ENCODE assay signal across 34 cellular contexts in genomic region chr21:15127437-15127836, GRCh38.
"Had no signal": no experiment of that assay in that cellular context is flagged by ENCODE, and none has a peak within 500 bp of the region (broad histone marks: within the 10 kb centered on the region; RNA-seq: fewer than 3 reads in every experiment).

No MANE protein-coding gene starts in this region.

- H3K36me3 ChIP-seq: adrenal gland, brain microvascular endothelial cell, breast epithelium had no signal

- H3K27ac ChIP-seq: adrenal gland, body of pancreas, brain microvascular endothelial cell, breast epithelium, VCaP had no signal

- DNase-seq: activated B cell treated with CpG ODN at 0.5 μM for 24 hours; activated CD4-positive, alpha-beta memory T cell treated with anti-CD3 and anti-CD28 coated beads for 36 hours; activated CD4-positive, alpha-beta T cell treated with anti-CD3 and anti-CD28 coated beads for 4 hours; activated CD4-positive, alpha-beta T cell treated with anti-CD3 and anti-CD28 coated beads, Interleukin-2, amount 10 ng/mL, durations not matched to agents 24 days and 14 days; activated CD4-positive, alpha-beta T cell treated with anti-CD3 and anti-CD28 coated beads, Interleukin-2, amount 50 U/mL, for 1 hour; activated CD4-positive, alpha-beta T cell treated with anti-CD3 and anti-CD28 coated beads, Interleukin-2, amount 50 U/mL, for 4 hours; activated CD4-positive, CD25-positive, alpha-beta regulatory T cell treated with anti-CD3 and anti-CD28 coated beads, Interleukin-2, amount 50 U/mL, for 72 hours; activated CD8-positive, alpha-beta memory T cell treated with anti-CD3 and anti-CD28 coated beads, Interleukin-2, amount 50 U/mL, for 4 hours; activated CD8-positive, alpha-beta T cell treated with anti-CD3 and anti-CD28 coated beads for 36 hours; activated effector memory CD4-positive, alpha-beta T cell treated with anti-CD3 and anti-CD28 coated beads, Interleukin-2, amount 50 U/mL, for 16 hours; activated gamma-delta T cell treated with Interleukin-2 at 50 U/mL for 16 hours; activated naive CD4-positive, alpha-beta T cell; activated naive CD4-positive, alpha-beta T cell treated with anti-CD3 and anti-CD28 coated beads for 36 hours; activated naive CD4-positive, alpha-beta T cell treated with anti-CD3 and anti-CD28 coated beads, Interleukin-2, amount 50 U/mL, for 16 hours; activated naive CD8-positive, alpha-beta T cell treated with anti-CD3 and anti-CD28 coated beads for 36 hours; activated T-cell treated with anti-CD3 and anti-CD28 coated beads for 4 hours; activated T-cell treated with anti-CD3 and anti-CD28 coated beads, Interleukin-2, amount 50 U/mL, for 1 hour; activated T-cell treated with anti-CD3 and anti-CD28 coated beads, Interleukin-2, amount 50 U/mL, for 4 hours; activated T-cell treated with anti-CD3 and anti-CD28 coated beads, Interleukin-2, amount 50 U/mL, for 72 hours; adrenal gland; amniotic stem cell; aorta; body of pancreas; brain microvascular endothelial cell; central memory CD4-positive, alpha-beta T cell; T-helper 1 cell; T-helper 2 cell; T-helper 9 cell had no signal

- H3K4me3 ChIP-seq: adrenal gland, body of pancreas, breast epithelium had no signal

- FAIRE-seq: astrocyte, TTC549 had no signal

- H3K27me3 ChIP-seq: adrenal gland, body of pancreas, brain microvascular endothelial cell, breast epithelium had no signal

- H3K9me3 ChIP-seq: adrenal gland, body of pancreas, breast epithelium had no signal

- H3K4me1 ChIP-seq: breast epithelium had no signal

- ATAC-seq: activated CD8-positive, alpha-beta T cell treated with anti-CD3 and anti-CD28 coated beads for 36 hours; activated naive CD4-positive, alpha-beta T cell treated with anti-CD3 and anti-CD28 coated beads, Interleukin-2, amount 50 U/mL, for 72 hours; activated T-cell treated with anti-CD3 and anti-CD28 coated beads, Interleukin-2, amount 50 U/mL, for 4 hours; activated T-cell treated with anti-CD3 and anti-CD28 coated beads, Interleukin-2, amount 50 U/mL, for 72 hours; activated T-helper 17 cell treated with anti-CD3 and anti-CD28 coated beads, Interleukin-2, amount 50 U/mL, for 72 hours; body of pancreas had no signal
